9 cellular contexts compared by ENCODE assay signal in genomic region chr4:168877407-168877778, GRCh38.
DNase-seq lines count a peak whose midpoint lies in the region; ATAC-seq lines count a peak whose summit lies in the region.
"Had no signal": no experiment of that assay in that cellular context is flagged by ENCODE, and none has a peak within 500 bp of the region (broad histone marks: within the 10 kb centered on the region; RNA-seq: fewer than 3 reads in every experiment).

No MANE protein-coding gene starts in this region.

- H3K4me3 ChIP-seq in thymus (ENCODE audit: low read length) = peak overlapping the region; percentile 68

- H3K4me1 ChIP-seq in thymus (ENCODE audit: control insufficient read depth, insufficient read depth, low read length) = peaks cover 5% of the 10 kb centered on the region

- peaks cover 14% of the 10 kb centered on the region for H3K36me3 Mint-ChIP-seq in activated CD4-positive, alpha-beta T cell treated with anti-CD3 and anti-CD28 coated beads, Interleukin-2, amount 10 ng/mL, durations not matched to agents 24 days and 14 days (ENCODE audit: low read depth)
- no peaks in the 10 kb centered on the region for H3K36me3 Mint-ChIP-seq in memory B cell

- peaks cover 43% of the 10 kb centered on the region for H3K27me3 Mint-ChIP-seq in activated CD4-positive, alpha-beta T cell treated with anti-CD3 and anti-CD28 coated beads, Interleukin-2, amount 10 ng/mL, durations not matched to agents 24 days and 14 days
- peaks cover 15% of the 10 kb centered on the region for H3K27me3 Mint-ChIP-seq in memory B cell

- no peaks in the 10 kb centered on the region for H3K9me3 Mint-ChIP-seq in activated CD4-positive, alpha-beta T cell treated with anti-CD3 and anti-CD28 coated beads, Interleukin-2, amount 10 ng/mL, durations not matched to agents 24 days and 14 days
- H3K9me3 Mint-ChIP-seq in memory B cell = no peaks in the 10 kb centered on the region

- DNase-seq in activated CD4-positive, alpha-beta T cell treated with anti-CD3 and anti-CD28 coated beads, Interleukin-2, amount 10 ng/mL, durations not matched to agents 24 days and 14 days = no peak
- DNase-seq in activated CD4-positive, alpha-beta T cell treated with anti-CD3 and anti-CD28 coated beads, Interleukin-2, amount 50 U/mL, for 48 hours = no peak
- DNase-seq in cerebellar cortex (ENCODE audit: low spot score) (peak; percentile 27), memory B cell (ENCODE audit: low spot score in 2 of 2) (no peak), OCI-M2 (lab: John Stamatoyannopoulos, UW; ENCODE audit: unreplicated experiment) (no peak)

- no peaks in the 10 kb centered on the region for H3K27me3 ChIP-seq in thymus (ENCODE audit: control insufficient read depth, insufficient read depth)

- H3K27ac ChIP-seq in thymus (ENCODE audit: low read depth) = peak overlapping the region; percentile 26
- H3K27ac ChIP-seq: HL-60 had no signal

- ATAC-seq in memory B cell (ENCODE audit: low read depth) (no peak), GM21360 (IDR thresholded peaks at IDR 0.05; ENCODE audit: unreplicated experiment) (no peak), GM18867 (IDR thresholded peaks at IDR 0.05; ENCODE audit: unreplicated experiment) (no peak)

- no peak overlapping the region for H3K27ac Mint-ChIP-seq in activated CD4-positive, alpha-beta T cell treated with anti-CD3 and anti-CD28 coated beads, Interleukin-2, amount 10 ng/mL, durations not matched to agents 24 days and 14 days
- H3K27ac Mint-ChIP-seq in memory B cell = no peak overlapping the region

- intact Hi-C loops in activated CD4-positive, alpha-beta T cell treated with anti-CD3 and anti-CD28 coated beads, Interleukin-2, amount 10 ng/mL, durations not matched to agents 24 days and 14 days (cut with micrococcal nuclease) = loop anchor here (1.0 to 5.0 kb wide), 3 partner anchors 9 to 45 kb away; no protein-coding TSS in a partner anchor

- peaks cover 20% of the 10 kb centered on the region for H3K4me1 Mint-ChIP-seq in activated CD4-positive, alpha-beta T cell treated with anti-CD3 and anti-CD28 coated beads, Interleukin-2, amount 10 ng/mL, durations not matched to agents 24 days and 14 days
- H3K4me1 Mint-ChIP-seq in memory B cell = peaks cover 11% of the 10 kb centered on the region

- WGBS in thymus = 52% methylated on average over 10 of the region's 10 CpGs

- H3K36me3 ChIP-seq in thymus (ENCODE audit: control insufficient read depth, insufficient read depth) = no peaks in the 10 kb centered on the region

- no peaks in the 10 kb centered on the region for H3K9me3 ChIP-seq in thymus (ENCODE audit: control insufficient read depth)

- H3K4me3 Mint-ChIP-seq in activated CD4-positive, alpha-beta T cell treated with anti-CD3 and anti-CD28 coated beads, Interleukin-2, amount 10 ng/mL, durations not matched to agents 24 days and 14 days = peak overlapping the region; percentile 84
- H3K4me3 Mint-ChIP-seq in memory B cell = peak overlapping the region; percentile 59
